Comparison of ENCODE assay signal across 8 cellular contexts in the genomic region with DNA sequence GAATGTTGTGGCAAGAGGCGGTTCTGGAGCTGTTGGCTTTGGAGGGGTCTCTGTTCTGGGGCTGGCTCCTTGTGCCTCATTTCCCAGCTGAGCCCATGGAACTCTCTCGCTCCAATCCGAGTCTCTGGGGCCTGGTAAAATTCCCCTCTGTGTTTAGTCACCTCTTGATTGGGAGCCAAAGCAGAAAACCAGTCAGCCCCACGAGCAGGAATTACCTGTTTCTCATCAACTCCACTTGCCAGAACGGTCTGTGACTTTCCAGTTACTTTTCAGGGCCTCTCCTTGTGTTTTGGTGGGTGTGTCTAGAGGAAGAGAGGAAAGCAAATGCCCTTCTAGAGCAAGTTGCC. TPM values are rescaled to one million over a fixed set of nuclear protein-coding genes. Genes with fewer than 3 reads are reported as not detected.
A peak's percentile ranks its signal among the peaks of the same experiment; 100 is the strongest.
DNase-seq lines count a peak whose midpoint lies in the region; ATAC-seq and TF ChIP-seq lines count a peak whose summit lies in the region.

No MANE protein-coding gene starts in this region.

- ATAC-seq in activated B cell treated with CpG ODN at 0.5 μM for 24 hours (ENCODE audit: low read depth) (no peak), HG03108 (IDR thresholded peaks at IDR 0.05; ENCODE audit: unreplicated experiment) (no peak)

- peak overlapping the region; percentile 98 for H3K27ac Mint-ChIP-seq in activated B cell treated with CpG ODN at 0.5 μM for 24 hours

- H3K4me3 ChIP-seq in fibroblast of villous mesenchyme (ENCODE audit: low read depth, low read length) (peak overlapping the region; percentile 28), retinal pigment epithelial cell (ENCODE audit: low read length) (peak overlapping the region; percentile 32)

- intact Hi-C loops in activated B cell treated with CpG ODN at 0.5 μM for 24 hours (cut with micrococcal nuclease) = loop anchor here (5.0 kb wide), 1 partner anchor 435 kb away; the partner anchor contains the start of gene SNX27

- H3K4me1 Mint-ChIP-seq in activated B cell treated with CpG ODN at 0.5 μM for 24 hours = peaks cover 16% of the 10 kb centered on the region

- no peaks in the 10 kb centered on the region for H3K9me3 Mint-ChIP-seq in activated B cell treated with CpG ODN at 0.5 μM for 24 hours

- H3K27me3 Mint-ChIP-seq in activated B cell treated with CpG ODN at 0.5 μM for 24 hours = peaks cover under 1% of the 10 kb centered on the region

- TF ChIP-seq CTCF in activated B cell treated with CpG ODN at 0.5 μM for 24 hours (IDR thresholded peaks at IDR 0.05) (no peak), fibroblast of villous mesenchyme (IDR thresholded peaks at IDR 0.05; ENCODE audit: insufficient read depth, low read depth, low read length) (no peak), retinal pigment epithelial cell (conservative IDR thresholded peaks at IDR 0.05; ENCODE audit: low read depth, low read length) (no peak)

- peak; percentile 69 for DNase-seq in activated effector memory CD4-positive, alpha-beta T cell treated with anti-CD3 and anti-CD28 coated beads, Interleukin-2, amount 50 U/mL, for 16 hours
- DNase-seq in activated effector memory CD4-positive, alpha-beta T cell treated with Interleukin-2 at 50 U/mL for 16 hours = no peak
- no peak for DNase-seq in activated B cell treated with CpG ODN at 0.5 μM for 24 hours
- DNase-seq in fibroblast of villous mesenchyme (ENCODE audit: low read depth) = no peak
- DNase-seq in retinal pigment epithelial cell (ENCODE audit: low read depth) = peak; percentile 60
- no peak for DNase-seq in NOMO-1 (lab: John Stamatoyannopoulos, UW; ENCODE audit: unreplicated experiment in 2 of 2)
- DNase-seq in NCI-H748 treated with DMSO at 0.1 percent for 48 hours (lab: John Stamatoyannopoulos, UW) = no peak

- peak overlapping the region; percentile 73 for H3K4me3 Mint-ChIP-seq in activated B cell treated with CpG ODN at 0.5 μM for 24 hours

- no peaks in the 10 kb centered on the region for H3K36me3 Mint-ChIP-seq in activated B cell treated with CpG ODN at 0.5 μM for 24 hours (ENCODE audit: low read depth)

- POLR2A ChIA-PET in activated B cell treated with CpG ODN at 0.5 μM for 24 hours (lab: Charles Lee) = interaction anchor here (0.7 to 3.8 kb wide), 6 partner anchors 9 to 1681 kb away, joined by 3 to 47 read pairs (median 4); partner anchors contain the start of genes S100A10 and S100A11

- CTCF ChIA-PET in activated B cell treated with CpG ODN at 0.5 μM for 24 hours (lab: Charles Lee) = interaction anchor here (1.0 to 3.1 kb wide), 4 partner anchors 8 to 412 kb away, joined by 3 to 14 read pairs (median 6); no protein-coding TSS in a partner anchor

RNA-seq across cellular contexts. Expression of gene S100A11, which starts 10.8 kb away (rescaled TPM):
- 65.6 and 71.2 TPM in 2 replicates for total RNA-seq in activated B cell treated with CpG ODN at 0.5 μM for 24 hours
- 126 and 197 TPM in 2 replicates for total RNA-seq in fibroblast of villous mesenchyme

RNA-seq across cellular contexts. Expression of gene TCHHL1, which starts 41.3 kb away (rescaled TPM):
- total RNA-seq in activated B cell treated with CpG ODN at 0.5 μM for 24 hours (not detected in 2 replicates), fibroblast of villous mesenchyme (not detected in 2 replicates)

RNA-seq across cellular contexts. Expression of gene S100A10, which starts 53.9 kb away (rescaled TPM):
- 62.7 and 63.6 TPM in 2 replicates for total RNA-seq in activated B cell treated with CpG ODN at 0.5 μM for 24 hours
- 70.0 and 70.2 TPM in 2 replicates for total RNA-seq in fibroblast of villous mesenchyme

Comparison
In these comparisons a context has a peak if more than half of its experiments do, and no peak if none do; other contexts are left out.
1. DNase-seq: peak in activated effector memory CD4-positive, alpha-beta T cell treated with anti-CD3 and anti-CD28 coated beads, Interleukin-2, amount 50 U/mL, for 16 hours (single experiment) and retinal pigment epithelial cell (single experiment); none in activated effector memory CD4-positive, alpha-beta T cell treated with Interleukin-2 at 50 U/mL for 16 hours (single experiment), activated B cell treated with CpG ODN at 0.5 μM for 24 hours (single experiment), fibroblast of villous mesenchyme (single experiment), NOMO-1 (0 of 2) and NCI-H748 treated with DMSO at 0.1 percent for 48 hours (single experiment).